In the genomic region with DNA sequence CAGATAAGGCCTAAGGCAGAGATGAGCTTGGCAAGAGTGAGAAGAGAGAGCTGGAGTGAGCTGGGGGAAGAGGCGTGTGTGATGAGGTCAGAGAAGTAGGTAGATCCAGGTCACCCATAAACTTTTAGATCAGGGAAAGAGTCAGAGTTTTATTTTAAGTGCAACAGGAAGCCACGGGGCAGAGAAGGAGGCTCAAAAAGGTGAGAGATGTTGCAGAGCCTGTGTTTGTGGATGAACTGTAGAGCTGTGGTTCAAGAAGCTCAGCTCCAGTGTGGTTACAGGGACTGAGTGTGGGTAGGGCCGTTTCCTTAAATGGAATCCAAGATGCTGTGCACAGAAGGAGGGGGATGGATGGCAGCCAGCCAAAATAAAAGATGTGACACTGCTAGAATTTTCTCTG, we compare ENCODE assay signal across 1 cellular context.
TF ChIP-seq lines count a peak whose summit lies in the region.

No MANE protein-coding gene starts in this region.

TF ChIP-seq in HEK293, 187 proteins besides CTCF, POLR2A, EP300 and RAD21 (continued from another document):
- TF ChIP-seq ZNF211 (tag by site-specific recombination; IDR thresholded peaks at IDR 0.05; ENCODE audit: low read depth): no peak
- TF ChIP-seq ZNF571 (tag by site-specific recombination; IDR thresholded peaks at IDR 0.05): no peak
- TF ChIP-seq ZNF350 (tag by site-specific recombination; IDR thresholded peaks at IDR 0.05): no peak
- TF ChIP-seq EGR2 (tag by site-specific recombination; IDR thresholded peaks at IDR 0.05; ENCODE audit: low read depth): peak; percentile 65; the same call in 1 of the 2 replicates
- no peak for TF ChIP-seq ZNF114 (tag by site-specific recombination; IDR thresholded peaks at IDR 0.05)
- no peak for TF ChIP-seq ZNF791 (tag by site-specific recombination; IDR thresholded peaks at IDR 0.05)
- TF ChIP-seq GLIS2 (tag by site-specific recombination; IDR thresholded peaks at IDR 0.05): no peak
- TF ChIP-seq, protein P1, sequence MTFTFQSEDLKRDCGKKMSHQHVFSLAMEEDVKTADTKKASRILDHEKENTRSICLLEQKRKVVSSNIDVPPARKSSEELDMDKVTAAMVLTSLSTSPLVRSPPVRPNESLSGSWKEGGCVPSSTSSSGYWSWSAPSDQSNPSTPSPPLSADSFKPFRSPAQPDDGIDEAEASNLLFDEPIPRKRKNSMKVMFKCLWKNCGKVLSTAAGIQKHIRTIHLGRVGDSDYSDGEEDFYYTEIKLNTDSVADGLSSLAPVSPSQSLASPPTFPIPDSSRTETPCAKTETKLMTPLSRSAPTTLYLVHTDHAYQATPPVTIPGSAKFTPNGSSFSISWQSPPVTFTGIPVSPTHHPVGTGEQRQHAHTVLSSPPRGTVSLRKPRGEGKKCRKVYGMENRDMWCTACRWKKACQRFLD (tag by site-specific recombination; IDR thresholded peaks at IDR 0.05): no peak
- TF ChIP-seq SP7 (tag by site-specific recombination; IDR thresholded peaks at IDR 0.05): no peak
- TF ChIP-seq ZNF404 (tag by site-specific recombination; IDR thresholded peaks at IDR 0.05): no peak
- 0 out of 2 replicates have a peak, but pooled peaks have one; percentile 16 for TF ChIP-seq SCRT2 (tag by site-specific recombination; IDR thresholded peaks at IDR 0.05)
- TF ChIP-seq ZBTB21 (tag by site-specific recombination; IDR thresholded peaks at IDR 0.05): no peak
- no peak for TF ChIP-seq ZNF354C (tag by site-specific recombination; IDR thresholded peaks at IDR 0.05; ENCODE audit: borderline replicate concordance, low read depth)
- TF ChIP-seq ZNF768 (tag by site-specific recombination; IDR thresholded peaks at IDR 0.05): no peak
- no peak for TF ChIP-seq ZNF747 (tag by site-specific recombination; IDR thresholded peaks at IDR 0.05)
- no peak for TF ChIP-seq BCL11B (tag by site-specific recombination; IDR thresholded peaks at IDR 0.05; ENCODE audit: low read depth)
- TF ChIP-seq ZNF529 (tag by site-specific recombination; IDR thresholded peaks at IDR 0.05; ENCODE audit: insufficient replicate concordance): no peak
- TF ChIP-seq ZNF324 (tag by site-specific recombination; IDR thresholded peaks at IDR 0.05): no peak
- TF ChIP-seq, protein P2, sequence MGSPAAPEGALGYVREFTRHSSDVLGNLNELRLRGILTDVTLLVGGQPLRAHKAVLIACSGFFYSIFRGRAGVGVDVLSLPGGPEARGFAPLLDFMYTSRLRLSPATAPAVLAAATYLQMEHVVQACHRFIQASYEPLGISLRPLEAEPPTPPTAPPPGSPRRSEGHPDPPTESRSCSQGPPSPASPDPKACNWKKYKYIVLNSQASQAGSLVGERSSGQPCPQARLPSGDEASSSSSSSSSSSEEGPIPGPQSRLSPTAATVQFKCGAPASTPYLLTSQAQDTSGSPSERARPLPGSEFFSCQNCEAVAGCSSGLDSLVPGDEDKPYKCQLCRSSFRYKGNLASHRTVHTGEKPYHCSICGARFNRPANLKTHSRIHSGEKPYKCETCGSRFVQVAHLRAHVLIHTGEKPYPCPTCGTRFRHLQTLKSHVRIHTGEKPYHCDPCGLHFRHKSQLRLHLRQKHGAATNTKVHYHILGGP (tag by site-specific recombination; IDR thresholded peaks at IDR 0.05): no peak
- TF ChIP-seq, protein P3, sequence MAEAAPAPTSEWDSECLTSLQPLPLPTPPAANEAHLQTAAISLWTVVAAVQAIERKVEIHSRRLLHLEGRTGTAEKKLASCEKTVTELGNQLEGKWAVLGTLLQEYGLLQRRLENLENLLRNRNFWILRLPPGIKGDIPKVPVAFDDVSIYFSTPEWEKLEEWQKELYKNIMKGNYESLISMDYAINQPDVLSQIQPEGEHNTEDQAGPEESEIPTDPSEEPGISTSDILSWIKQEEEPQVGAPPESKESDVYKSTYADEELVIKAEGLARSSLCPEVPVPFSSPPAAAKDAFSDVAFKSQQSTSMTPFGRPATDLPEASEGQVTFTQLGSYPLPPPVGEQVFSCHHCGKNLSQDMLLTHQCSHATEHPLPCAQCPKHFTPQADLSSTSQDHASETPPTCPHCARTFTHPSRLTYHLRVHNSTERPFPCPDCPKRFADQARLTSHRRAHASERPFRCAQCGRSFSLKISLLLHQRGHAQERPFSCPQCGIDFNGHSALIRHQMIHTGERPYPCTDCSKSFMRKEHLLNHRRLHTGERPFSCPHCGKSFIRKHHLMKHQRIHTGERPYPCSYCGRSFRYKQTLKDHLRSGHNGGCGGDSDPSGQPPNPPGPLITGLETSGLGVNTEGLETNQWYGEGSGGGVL (tag by site-specific recombination; IDR thresholded peaks at IDR 0.05): peak; percentile 16; the same call in 1 of the 2 replicates
- no peak for TF ChIP-seq ZNF292 (tag by site-specific recombination; IDR thresholded peaks at IDR 0.05; ENCODE audit: borderline replicate concordance, low read depth)
- no peak for TF ChIP-seq ZNF23 (tag by site-specific recombination; IDR thresholded peaks at IDR 0.05; ENCODE audit: borderline replicate concordance)
- TF ChIP-seq ZFHX2 (tag by site-specific recombination; conservative IDR thresholded peaks at IDR 0.05): peak; percentile 49; the same call in 1 of the 2 replicates
- TF ChIP-seq, protein P4, sequence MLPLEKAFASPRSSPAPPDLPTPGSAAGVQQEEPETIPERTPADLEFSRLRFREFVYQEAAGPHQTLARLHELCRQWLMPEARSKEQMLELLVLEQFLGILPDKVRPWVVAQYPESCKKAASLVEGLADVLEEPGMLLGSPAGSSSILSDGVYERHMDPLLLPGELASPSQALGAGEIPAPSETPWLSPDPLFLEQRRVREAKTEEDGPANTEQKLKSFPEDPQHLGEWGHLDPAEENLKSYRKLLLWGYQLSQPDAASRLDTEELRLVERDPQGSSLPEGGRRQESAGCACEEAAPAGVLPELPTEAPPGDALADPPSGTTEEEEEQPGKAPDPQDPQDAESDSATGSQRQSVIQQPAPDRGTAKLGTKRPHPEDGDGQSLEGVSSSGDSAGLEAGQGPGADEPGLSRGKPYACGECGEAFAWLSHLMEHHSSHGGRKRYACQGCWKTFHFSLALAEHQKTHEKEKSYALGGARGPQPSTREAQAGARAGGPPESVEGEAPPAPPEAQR (tag by site-specific recombination; IDR thresholded peaks at IDR 0.05): no peak
- TF ChIP-seq, protein P5, sequence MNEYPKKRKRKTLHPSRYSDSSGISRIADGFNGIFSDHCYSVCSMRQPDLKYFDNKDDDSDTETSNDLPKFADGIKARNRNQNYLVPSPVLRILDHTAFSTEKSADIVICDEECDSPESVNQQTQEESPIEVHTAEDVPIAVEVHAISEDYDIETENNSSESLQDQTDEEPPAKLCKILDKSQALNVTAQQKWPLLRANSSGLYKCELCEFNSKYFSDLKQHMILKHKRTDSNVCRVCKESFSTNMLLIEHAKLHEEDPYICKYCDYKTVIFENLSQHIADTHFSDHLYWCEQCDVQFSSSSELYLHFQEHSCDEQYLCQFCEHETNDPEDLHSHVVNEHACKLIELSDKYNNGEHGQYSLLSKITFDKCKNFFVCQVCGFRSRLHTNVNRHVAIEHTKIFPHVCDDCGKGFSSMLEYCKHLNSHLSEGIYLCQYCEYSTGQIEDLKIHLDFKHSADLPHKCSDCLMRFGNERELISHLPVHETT (tag by site-specific recombination; IDR thresholded peaks at IDR 0.05): no peak
